ENCODE assay signal across 1 cellular context in genomic region chr1:203795382-203796222, GRCh38.
TF ChIP-seq lines count a peak whose summit lies in the region.

TSS of gene ZBED6 (plus strand) at chr1:203795623. CDS start at chr1:203797523, 1,900 bp downstream.
TSS of gene ZC3H11A (plus strand) at chr1:203795623. CDS start at chr1:203817071, 21,448 bp downstream.

TF ChIP-seq in HCT116, 20 proteins besides CTCF, POLR2A, EP300 and RAD21 (continued from another document):
- TF ChIP-seq REST (IDR thresholded peaks at IDR 0.05; ENCODE audit: low read depth), result no peak
TF ChIP-seq in HCT116: peak in this region for 7.
